25 cellular contexts compared by ENCODE assay signal in the genomic region with DNA sequence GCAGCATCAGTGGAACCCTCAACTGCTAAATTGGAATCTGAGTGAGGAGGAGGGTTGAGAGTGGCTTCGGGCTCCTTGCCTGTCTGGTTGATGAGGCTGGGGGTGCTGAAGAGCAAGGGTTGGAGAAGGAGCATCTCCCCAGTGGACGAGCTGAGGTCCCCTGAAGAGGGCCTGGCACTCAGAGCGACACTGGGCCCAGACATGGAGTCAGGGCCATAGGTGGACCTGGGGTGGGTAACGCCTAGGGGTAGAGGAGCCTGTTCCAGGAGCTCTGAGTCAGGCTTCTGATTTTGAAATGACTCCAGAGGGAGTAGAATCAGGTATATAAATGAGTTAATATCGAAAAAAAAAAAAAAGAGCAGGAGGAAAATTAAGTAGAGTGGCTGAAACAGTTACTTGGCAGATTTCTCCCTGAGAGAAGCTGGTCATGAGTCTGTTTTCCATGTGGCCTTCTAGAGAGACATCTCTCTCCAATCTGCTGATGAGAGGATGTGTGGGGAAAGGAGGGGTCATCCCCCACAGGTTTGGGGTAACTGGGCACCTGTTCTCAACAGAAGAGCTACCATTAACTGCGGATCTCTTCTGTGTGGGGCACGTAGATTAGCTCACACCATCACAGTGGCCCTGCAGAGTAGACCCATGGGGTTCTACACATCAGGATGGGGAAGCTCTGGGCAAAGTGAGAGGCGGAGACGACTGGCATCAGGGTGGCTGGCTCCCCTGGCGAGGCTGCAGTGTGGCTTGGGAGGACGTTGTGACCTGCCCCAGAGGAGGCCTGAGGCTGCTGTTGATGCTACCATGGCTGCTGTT.
DNase-seq lines count a peak whose midpoint lies in the region; ATAC-seq and TF ChIP-seq lines count a peak whose summit lies in the region.
"Had no signal": no experiment of that assay in that cellular context is flagged by ENCODE, and none has a peak within 500 bp of the region (broad histone marks: within the 10 kb centered on the region; RNA-seq: fewer than 3 reads in every experiment).

No MANE protein-coding gene starts in this region.

- no peaks in the 10 kb centered on the region for H3K9me3 ChIP-seq in DND-41 (ENCODE audit: insufficient read depth, low read length, severe bottlenecking)
- H3K9me3 ChIP-seq in osteoblast (ENCODE audit: low read depth, low read length) = no peaks in the 10 kb centered on the region
- H3K9me3 ChIP-seq: A549; BLaER1 treated with 17β-estradiol and CSF1 and Interleukin-3, amounts not matched to agents 10 nM and 100 nM; body of pancreas; stomach had no signal

- POLR2A ChIA-PET in activated CD4-positive, alpha-beta T cell treated with anti-CD3 and anti-CD28 coated beads, Interleukin-2, amount 10 ng/mL, durations not matched to agents 7 days and 5 days (lab: Charles Lee) = no interaction called here

- peak overlapping the region; percentile 41 for H3K27ac Mint-ChIP-seq in activated CD4-positive, alpha-beta T cell treated with anti-CD3 and anti-CD28 coated beads, Interleukin-2, amount 10 ng/mL, durations not matched to agents 24 days and 14 days
- H3K27ac Mint-ChIP-seq in activated CD4-positive, alpha-beta T cell treated with anti-CD3 and anti-CD28 coated beads, Interleukin-2, amount 10 ng/mL, durations not matched to agents 7 days and 5 days = no peak overlapping the region
- H3K27ac Mint-ChIP-seq in activated naive CD8-positive, alpha-beta T cell = peak overlapping the region; percentile 41
- H3K27ac Mint-ChIP-seq: T-helper 1 cell treated with Interleukin-12 subunit alpha and Interleukin-12 subunit beta and Interleukin-4 antibody, amounts not matched to agents 30 μg/mL and 1 μg/mL, for 36 hours had no signal

- peaks cover 32% of the 10 kb centered on the region for H3K36me3 Mint-ChIP-seq in activated CD4-positive, alpha-beta T cell treated with anti-CD3 and anti-CD28 coated beads, Interleukin-2, amount 10 ng/mL, durations not matched to agents 24 days and 14 days (ENCODE audit: low read depth)
- peaks cover 28% of the 10 kb centered on the region for H3K36me3 Mint-ChIP-seq in activated CD4-positive, alpha-beta T cell treated with anti-CD3 and anti-CD28 coated beads, Interleukin-2, amount 10 ng/mL, durations not matched to agents 7 days and 5 days (ENCODE audit: low read depth)
- peaks cover 22% of the 10 kb centered on the region for H3K36me3 Mint-ChIP-seq in activated naive CD8-positive, alpha-beta T cell

- no peak overlapping the region for H3K4me3 Mint-ChIP-seq in activated CD4-positive, alpha-beta T cell treated with anti-CD3 and anti-CD28 coated beads, Interleukin-2, amount 10 ng/mL, durations not matched to agents 24 days and 14 days
- H3K4me3 Mint-ChIP-seq in activated CD4-positive, alpha-beta T cell treated with anti-CD3 and anti-CD28 coated beads, Interleukin-2, amount 10 ng/mL, durations not matched to agents 7 days and 5 days = no peak overlapping the region
- H3K4me3 Mint-ChIP-seq in activated naive CD8-positive, alpha-beta T cell = no peak overlapping the region
- H3K4me3 Mint-ChIP-seq: T-helper 1 cell treated with Interleukin-12 subunit alpha and Interleukin-12 subunit beta and Interleukin-4 antibody, amounts not matched to agents 30 μg/mL and 1 μg/mL, for 36 hours had no signal

- no peak overlapping the region for H3K9ac ChIP-seq in DND-41 (ENCODE audit: low read depth, low read length)
- H3K9ac ChIP-seq: parathyroid adenoma had no signal

- H3K4me1 Mint-ChIP-seq in activated CD4-positive, alpha-beta T cell treated with anti-CD3 and anti-CD28 coated beads, Interleukin-2, amount 10 ng/mL, durations not matched to agents 24 days and 14 days = peaks cover 19% of the 10 kb centered on the region
- peaks cover 6% of the 10 kb centered on the region for H3K4me1 Mint-ChIP-seq in activated CD4-positive, alpha-beta T cell treated with anti-CD3 and anti-CD28 coated beads, Interleukin-2, amount 10 ng/mL, durations not matched to agents 7 days and 5 days
- H3K4me1 Mint-ChIP-seq in activated naive CD8-positive, alpha-beta T cell (ENCODE audit: low read depth) = peaks cover 32% of the 10 kb centered on the region

- ATAC-seq in DND-41 (ENCODE audit: insufficient read depth, low read depth) = no peak
- ATAC-seq: A549, body of pancreas, left lobe of liver had no signal

- TF ChIP-seq CTCF in DND-41 (IDR thresholded peaks at IDR 0.05; ENCODE audit: borderline replicate concordance, extremely low read depth, low read length, poor library complexity, severe bottlenecking) (no peak), osteoblast (IDR thresholded peaks at IDR 0.05; ENCODE audit: extremely low read depth, low read depth, low read length) (no peak)

- no peaks in the 10 kb centered on the region for H3K9me3 Mint-ChIP-seq in activated CD4-positive, alpha-beta T cell treated with anti-CD3 and anti-CD28 coated beads, Interleukin-2, amount 10 ng/mL, durations not matched to agents 24 days and 14 days
- H3K9me3 Mint-ChIP-seq in activated CD4-positive, alpha-beta T cell treated with anti-CD3 and anti-CD28 coated beads, Interleukin-2, amount 10 ng/mL, durations not matched to agents 7 days and 5 days = no peaks in the 10 kb centered on the region
- no peaks in the 10 kb centered on the region for H3K9me3 Mint-ChIP-seq in activated naive CD8-positive, alpha-beta T cell (ENCODE audit: low read depth)
- H3K9me3 Mint-ChIP-seq: T-helper 1 cell treated with Interleukin-12 subunit alpha and Interleukin-12 subunit beta and Interleukin-4 antibody, amounts not matched to agents 30 μg/mL and 1 μg/mL, for 36 hours had no signal

- H3K36me3 ChIP-seq in DND-41 (ENCODE audit: insufficient read depth, low read length) (peaks cover 38% of the 10 kb centered on the region), osteoblast (ENCODE audit: insufficient read depth, low read length) (peaks cover 16% of the 10 kb centered on the region)

- H3K4me1 ChIP-seq in DND-41 (ENCODE audit: insufficient read depth, low read length) (peaks cover 13% of the 10 kb centered on the region), osteoblast (ENCODE audit: insufficient read depth, low read length) (peaks cover 14% of the 10 kb centered on the region)
- H3K4me1 ChIP-seq: A549 had no signal

- no peak overlapping the region for H3K4me2 ChIP-seq in DND-41 (ENCODE audit: insufficient read depth, low read length)
- no peak overlapping the region for H3K4me2 ChIP-seq in osteoblast (ENCODE audit: insufficient read depth, low read length)
- H3K4me2 ChIP-seq: A549 had no signal

- H3K79me2 ChIP-seq in DND-41 (ENCODE audit: insufficient read depth, low read length) = no peaks in the 10 kb centered on the region
- no peaks in the 10 kb centered on the region for H3K79me2 ChIP-seq in osteoblast (ENCODE audit: insufficient read depth, low read length)
- H3K79me2 ChIP-seq: parathyroid adenoma had no signal

- no peak for DNase-seq in activated CD4-positive, alpha-beta T cell treated with anti-CD3 and anti-CD28 coated beads, Interleukin-2, amount 10 ng/mL, durations not matched to agents 24 days and 14 days
- no peak for DNase-seq in activated CD4-positive, alpha-beta T cell treated with anti-CD3 and anti-CD28 coated beads, Interleukin-2, amount 10 ng/mL, durations not matched to agents 7 days and 5 days
- DNase-seq in DND-41 (no peak), osteoblast (ENCODE audit: insufficient read length, low spot score, missing footprints) (peak; percentile 85), GDM1 (lab: John Stamatoyannopoulos, UW) (no peak), NCI-H2196 treated with DMSO at 0.1 percent for 48 hours (lab: John Stamatoyannopoulos, UW; ENCODE audit: unreplicated experiment) (no peak), NCI-H187 treated with DMSO at 0.1 percent for 48 hours (lab: John Stamatoyannopoulos, UW) (no peak)
- DNase-seq: activated effector memory CD4-positive, alpha-beta T cell treated with anti-CD3 and anti-CD28 coated beads, Interleukin-2, amount 50 U/mL, for 16 hours; cortex of kidney; DMS153; foreskin melanocyte; H7; NCI-H1048; NCI-H2081; NCI-H524 treated with DMSO at 0.1 percent for 48 hours; SHP77; stomach had no signal

- intact Hi-C loops in activated CD4-positive, alpha-beta T cell treated with anti-CD3 and anti-CD28 coated beads, Interleukin-2, amount 10 ng/mL, durations not matched to agents 24 days and 14 days (cut with micrococcal nuclease) = loop anchor here (2.0 kb wide), 1 partner anchor 54 kb away; no protein-coding TSS in a partner anchor

- H3K27ac ChIP-seq in DND-41 (ENCODE audit: low read length) (peak overlapping the region; percentile 37; the same call in 1 of the 2 replicates), osteoblast (ENCODE audit: low read depth, low read length) (peak overlapping the region; percentile 6)
- H3K27ac ChIP-seq: BLaER1 treated with 17β-estradiol and CSF1 and Interleukin-3, amounts not matched to agents 10 nM and 100 nM; body of pancreas; parathyroid adenoma; skin epidermis had no signal

- H3K4me3 ChIP-seq in DND-41 (ENCODE audit: low read depth in 1 of 2, low read length in 2 of 2) (no peak overlapping the region), osteoblast (ENCODE audit: insufficient read depth, low read length) (no peak overlapping the region)
- H3K4me3 ChIP-seq: A549; BLaER1 treated with 17β-estradiol and CSF1 and Interleukin-3, amounts not matched to agents 10 nM and 100 nM; body of pancreas; skin epidermis; stomach had no signal

- H2AFZ ChIP-seq in DND-41 (ENCODE audit: low read depth, low read length) = no peak overlapping the region
- H2AFZ ChIP-seq in osteoblast (ENCODE audit: low read length) = no peak overlapping the region
- H2AFZ ChIP-seq: parathyroid adenoma had no signal

- H3K27me3 ChIP-seq in DND-41 (ENCODE audit: insufficient read depth, low read length, poor library complexity) (no peaks in the 10 kb centered on the region), osteoblast (ENCODE audit: insufficient read depth, low read length) (no peaks in the 10 kb centered on the region)
- H3K27me3 ChIP-seq: BLaER1 treated with 17β-estradiol and CSF1 and Interleukin-3, amounts not matched to agents 10 nM and 100 nM; body of pancreas; stomach had no signal

- CTCF ChIA-PET in activated CD4-positive, alpha-beta T cell treated with anti-CD3 and anti-CD28 coated beads, Interleukin-2, amount 10 ng/mL, durations not matched to agents 7 days and 5 days (lab: Charles Lee) = interaction anchor here (0.6 to 1.1 kb wide), 5 partner anchors 32 to 183 kb away, joined by 3 to 7 read pairs (median 3); no protein-coding TSS in a partner anchor

- no peaks in the 10 kb centered on the region for H3K27me3 Mint-ChIP-seq in activated CD4-positive, alpha-beta T cell treated with anti-CD3 and anti-CD28 coated beads, Interleukin-2, amount 10 ng/mL, durations not matched to agents 24 days and 14 days
- no peaks in the 10 kb centered on the region for H3K27me3 Mint-ChIP-seq in activated CD4-positive, alpha-beta T cell treated with anti-CD3 and anti-CD28 coated beads, Interleukin-2, amount 10 ng/mL, durations not matched to agents 7 days and 5 days
- no peaks in the 10 kb centered on the region for H3K27me3 Mint-ChIP-seq in activated naive CD8-positive, alpha-beta T cell

- H4K20me1 ChIP-seq in DND-41 (ENCODE audit: insufficient read depth, low read length) = no peaks in the 10 kb centered on the region
- no peaks in the 10 kb centered on the region for H4K20me1 ChIP-seq in osteoblast (ENCODE audit: insufficient read depth, low read length)
